23 cellular contexts compared by ENCODE assay signal in genomic region chr11:130237282-130238006, GRCh38.
"Had no signal": no experiment of that assay in that cellular context is flagged by ENCODE, and none has a peak within 500 bp of the region (broad histone marks: within the 10 kb centered on the region; RNA-seq: fewer than 3 reads in every experiment).

No MANE protein-coding gene starts in this region.

- FAIRE-seq: frontal cortex, islet of Langerhans had no signal

- H3K4me1 ChIP-seq: heart left ventricle, lower lobe of right lung, vagina had no signal

- H3K4me3 ChIP-seq: cardiac muscle cell, heart left ventricle, lower lobe of right lung, skin epidermis, tibial nerve, vagina had no signal

- H3K9me3 Mint-ChIP-seq: activated CD4-positive, alpha-beta memory T cell treated with anti-CD3 and anti-CD28 coated beads for 36 hours; activated naive CD4-positive, alpha-beta T cell treated with anti-CD3 and anti-CD28 coated beads, Interleukin-2, amount 50 U/mL, for 72 hours; activated T-cell treated with anti-CD3 and anti-CD28 coated beads, Interleukin-2, amount 50 U/mL, for 24 hours; endodermal cell; mesothelial cell of epicardium; nephron progenitor cell had no signal

- H3K27me3 Mint-ChIP-seq: activated CD4-positive, alpha-beta memory T cell treated with anti-CD3 and anti-CD28 coated beads for 36 hours; activated CD4-positive, alpha-beta T cell treated with anti-CD3 and anti-CD28 coated beads for 36 hours; activated CD8-positive, alpha-beta memory T cell treated with anti-CD3 and anti-CD28 coated beads, Interleukin-2, amount 10 ng/mL, durations not matched to agents 7 days and 5 days; activated T-cell treated with anti-CD3 and anti-CD28 coated beads, Interleukin-2, amount 50 U/mL, for 24 hours; progenitor cell of endocrine pancreas had no signal

- H3K27ac ChIP-seq: cardiac muscle cell, heart left ventricle, lower lobe of right lung, skin epidermis, tibial nerve, vagina had no signal

- H3K36me3 Mint-ChIP-seq: activated naive CD4-positive, alpha-beta T cell treated with anti-CD3 and anti-CD28 coated beads, Interleukin-2, amount 50 U/mL, for 72 hours had no signal

- ATAC-seq: activated CD4-positive, alpha-beta T cell treated with anti-CD3 and anti-CD28 coated beads for 36 hours; activated CD8-positive, alpha-beta memory T cell treated with anti-CD3 and anti-CD28 coated beads, Interleukin-2, amount 10 ng/mL, durations not matched to agents 7 days and 5 days; activated naive CD4-positive, alpha-beta T cell treated with anti-CD3 and anti-CD28 coated beads, Interleukin-2, amount 50 U/mL, for 72 hours; heart left ventricle; left colon; lower lobe of right lung; right cardiac atrium had no signal

- H3K9me3 ChIP-seq: heart left ventricle, lower lobe of right lung, tibial nerve, vagina had no signal

- H3K4me3 Mint-ChIP-seq: activated CD4-positive, alpha-beta memory T cell treated with anti-CD3 and anti-CD28 coated beads for 36 hours; activated CD4-positive, alpha-beta T cell treated with anti-CD3 and anti-CD28 coated beads for 36 hours; activated CD8-positive, alpha-beta memory T cell treated with anti-CD3 and anti-CD28 coated beads, Interleukin-2, amount 10 ng/mL, durations not matched to agents 7 days and 5 days; activated T-cell treated with anti-CD3 and anti-CD28 coated beads, Interleukin-2, amount 50 U/mL, for 24 hours; endodermal cell; mesothelial cell of epicardium; nephron progenitor cell had no signal

- DNase-seq: activated CD4-positive, alpha-beta memory T cell treated with anti-CD3 and anti-CD28 coated beads for 36 hours; activated CD4-positive, alpha-beta T cell treated with anti-CD3 and anti-CD28 coated beads for 36 hours; activated CD8-positive, alpha-beta memory T cell treated with anti-CD3 and anti-CD28 coated beads, Interleukin-2, amount 10 ng/mL, durations not matched to agents 7 days and 5 days; activated effector memory CD4-positive, alpha-beta T cell treated with Interleukin-2 at 50 U/mL for 16 hours; activated T-cell treated with anti-CD3 and anti-CD28 coated beads, Interleukin-2, amount 50 U/mL, for 24 hours; endodermal cell; heart left ventricle; left colon; lower lobe of right lung; nephron progenitor cell; right cardiac atrium; stimulated activated CD4-positive, alpha-beta T cell treated with anti-CD3 and anti-CD28 coated beads, Interleukin-15, amount 100 ng/mL, for 24 hours; stimulated activated CD4-positive, alpha-beta T cell treated with anti-CD3 and anti-CD28 coated beads, Interleukin-4, amount 100 ng/mL, for 24 hours; stimulated activated naive CD4-positive, alpha-beta T cell had no signal

- H3K4me1 Mint-ChIP-seq: activated CD4-positive, alpha-beta T cell treated with anti-CD3 and anti-CD28 coated beads for 36 hours; endodermal cell; nephron progenitor cell had no signal

- H3K27me3 ChIP-seq: cardiac muscle cell, heart left ventricle, tibial nerve, vagina had no signal
